ENCODE assay signal across 1 cellular context in the genomic region with DNA sequence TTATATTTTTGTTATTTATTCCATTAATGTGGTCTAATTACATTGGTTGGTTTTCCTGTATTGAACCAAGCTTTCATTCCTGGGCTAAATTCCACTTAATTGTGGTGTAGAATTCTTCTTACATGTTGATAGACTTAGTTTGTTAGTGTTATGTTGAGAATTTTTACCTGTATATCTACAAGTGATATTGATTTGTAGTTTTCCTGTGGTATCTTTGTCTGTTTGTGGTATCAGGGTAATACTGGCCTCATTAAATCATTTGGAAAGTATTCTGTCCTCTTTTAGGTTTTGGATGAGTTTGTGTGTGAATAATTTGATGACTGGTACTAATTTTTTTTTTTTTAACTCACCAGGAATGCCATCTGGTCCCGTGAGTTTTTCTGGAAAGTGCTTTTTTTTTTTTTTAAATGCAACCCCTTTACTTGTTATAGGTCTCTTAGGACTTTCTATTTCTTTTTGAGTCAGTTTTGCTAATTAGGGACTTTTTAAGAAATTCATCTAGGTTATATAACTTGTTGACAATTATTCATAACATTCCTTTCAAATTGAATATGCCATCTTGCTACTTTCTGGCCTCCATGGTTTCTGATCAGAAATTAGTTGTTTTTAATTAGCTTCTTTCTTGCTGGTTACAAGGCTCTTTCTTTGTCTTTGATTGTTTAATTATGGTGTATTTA.
A peak's percentile ranks its signal among the peaks of the same experiment; 100 is the strongest.
TF ChIP-seq lines count a peak whose summit lies in the region.

No MANE protein-coding gene starts in this region.

TF ChIP-seq in GM12878, 131 proteins besides CTCF, POLR2A, EP300 and RAD21 (continued from another document and continues in another):
- TF ChIP-seq, protein P1, sequence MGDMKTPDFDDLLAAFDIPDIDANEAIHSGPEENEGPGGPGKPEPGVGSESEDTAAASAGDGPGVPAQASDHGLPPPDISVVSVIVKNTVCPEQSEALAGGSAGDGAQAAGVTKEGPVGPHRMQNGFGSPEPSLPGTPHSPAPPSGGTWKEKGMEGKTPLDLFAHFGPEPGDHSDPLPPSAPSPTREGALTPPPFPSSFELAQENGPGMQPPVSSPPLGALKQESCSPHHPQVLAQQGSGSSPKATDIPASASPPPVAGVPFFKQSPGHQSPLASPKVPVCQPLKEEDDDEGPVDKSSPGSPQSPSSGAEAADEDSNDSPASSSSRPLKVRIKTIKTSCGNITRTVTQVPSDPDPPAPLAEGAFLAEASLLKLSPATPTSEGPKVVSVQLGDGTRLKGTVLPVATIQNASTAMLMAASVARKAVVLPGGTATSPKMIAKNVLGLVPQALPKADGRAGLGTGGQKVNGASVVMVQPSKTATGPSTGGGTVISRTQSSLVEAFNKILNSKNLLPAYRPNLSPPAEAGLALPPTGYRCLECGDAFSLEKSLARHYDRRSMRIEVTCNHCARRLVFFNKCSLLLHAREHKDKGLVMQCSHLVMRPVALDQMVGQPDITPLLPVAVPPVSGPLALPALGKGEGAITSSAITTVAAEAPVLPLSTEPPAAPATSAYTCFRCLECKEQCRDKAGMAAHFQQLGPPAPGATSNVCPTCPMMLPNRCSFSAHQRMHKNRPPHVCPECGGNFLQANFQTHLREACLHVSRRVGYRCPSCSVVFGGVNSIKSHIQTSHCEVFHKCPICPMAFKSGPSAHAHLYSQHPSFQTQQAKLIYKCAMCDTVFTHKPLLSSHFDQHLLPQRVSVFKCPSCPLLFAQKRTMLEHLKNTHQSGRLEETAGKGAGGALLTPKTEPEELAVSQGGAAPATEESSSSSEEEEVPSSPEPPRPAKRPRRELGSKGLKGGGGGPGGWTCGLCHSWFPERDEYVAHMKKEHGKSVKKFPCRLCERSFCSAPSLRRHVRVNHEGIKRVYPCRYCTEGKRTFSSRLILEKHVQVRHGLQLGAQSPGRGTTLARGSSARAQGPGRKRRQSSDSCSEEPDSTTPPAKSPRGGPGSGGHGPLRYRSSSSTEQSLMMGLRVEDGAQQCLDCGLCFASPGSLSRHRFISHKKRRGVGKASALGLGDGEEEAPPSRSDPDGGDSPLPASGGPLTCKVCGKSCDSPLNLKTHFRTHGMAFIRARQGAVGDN (IDR thresholded peaks at IDR 0.05), result no peak
- TF ChIP-seq, protein P2, sequence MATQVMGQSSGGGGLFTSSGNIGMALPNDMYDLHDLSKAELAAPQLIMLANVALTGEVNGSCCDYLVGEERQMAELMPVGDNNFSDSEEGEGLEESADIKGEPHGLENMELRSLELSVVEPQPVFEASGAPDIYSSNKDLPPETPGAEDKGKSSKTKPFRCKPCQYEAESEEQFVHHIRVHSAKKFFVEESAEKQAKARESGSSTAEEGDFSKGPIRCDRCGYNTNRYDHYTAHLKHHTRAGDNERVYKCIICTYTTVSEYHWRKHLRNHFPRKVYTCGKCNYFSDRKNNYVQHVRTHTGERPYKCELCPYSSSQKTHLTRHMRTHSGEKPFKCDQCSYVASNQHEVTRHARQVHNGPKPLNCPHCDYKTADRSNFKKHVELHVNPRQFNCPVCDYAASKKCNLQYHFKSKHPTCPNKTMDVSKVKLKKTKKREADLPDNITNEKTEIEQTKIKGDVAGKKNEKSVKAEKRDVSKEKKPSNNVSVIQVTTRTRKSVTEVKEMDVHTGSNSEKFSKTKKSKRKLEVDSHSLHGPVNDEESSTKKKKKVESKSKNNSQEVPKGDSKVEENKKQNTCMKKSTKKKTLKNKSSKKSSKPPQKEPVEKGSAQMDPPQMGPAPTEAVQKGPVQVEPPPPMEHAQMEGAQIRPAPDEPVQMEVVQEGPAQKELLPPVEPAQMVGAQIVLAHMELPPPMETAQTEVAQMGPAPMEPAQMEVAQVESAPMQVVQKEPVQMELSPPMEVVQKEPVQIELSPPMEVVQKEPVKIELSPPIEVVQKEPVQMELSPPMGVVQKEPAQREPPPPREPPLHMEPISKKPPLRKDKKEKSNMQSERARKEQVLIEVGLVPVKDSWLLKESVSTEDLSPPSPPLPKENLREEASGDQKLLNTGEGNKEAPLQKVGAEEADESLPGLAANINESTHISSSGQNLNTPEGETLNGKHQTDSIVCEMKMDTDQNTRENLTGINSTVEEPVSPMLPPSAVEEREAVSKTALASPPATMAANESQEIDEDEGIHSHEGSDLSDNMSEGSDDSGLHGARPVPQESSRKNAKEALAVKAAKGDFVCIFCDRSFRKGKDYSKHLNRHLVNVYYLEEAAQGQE (IDR thresholded peaks at IDR 0.05; ENCODE audit: low read depth, low read length), result no peak
- TF ChIP-seq SMARCA5 (IDR thresholded peaks at IDR 0.05), result no peak
- TF ChIP-seq ZNF24 (IDR thresholded peaks at IDR 0.05), result peak; percentile 63; the same call in 1 of the 2 replicates
- TF ChIP-seq, protein P3, sequence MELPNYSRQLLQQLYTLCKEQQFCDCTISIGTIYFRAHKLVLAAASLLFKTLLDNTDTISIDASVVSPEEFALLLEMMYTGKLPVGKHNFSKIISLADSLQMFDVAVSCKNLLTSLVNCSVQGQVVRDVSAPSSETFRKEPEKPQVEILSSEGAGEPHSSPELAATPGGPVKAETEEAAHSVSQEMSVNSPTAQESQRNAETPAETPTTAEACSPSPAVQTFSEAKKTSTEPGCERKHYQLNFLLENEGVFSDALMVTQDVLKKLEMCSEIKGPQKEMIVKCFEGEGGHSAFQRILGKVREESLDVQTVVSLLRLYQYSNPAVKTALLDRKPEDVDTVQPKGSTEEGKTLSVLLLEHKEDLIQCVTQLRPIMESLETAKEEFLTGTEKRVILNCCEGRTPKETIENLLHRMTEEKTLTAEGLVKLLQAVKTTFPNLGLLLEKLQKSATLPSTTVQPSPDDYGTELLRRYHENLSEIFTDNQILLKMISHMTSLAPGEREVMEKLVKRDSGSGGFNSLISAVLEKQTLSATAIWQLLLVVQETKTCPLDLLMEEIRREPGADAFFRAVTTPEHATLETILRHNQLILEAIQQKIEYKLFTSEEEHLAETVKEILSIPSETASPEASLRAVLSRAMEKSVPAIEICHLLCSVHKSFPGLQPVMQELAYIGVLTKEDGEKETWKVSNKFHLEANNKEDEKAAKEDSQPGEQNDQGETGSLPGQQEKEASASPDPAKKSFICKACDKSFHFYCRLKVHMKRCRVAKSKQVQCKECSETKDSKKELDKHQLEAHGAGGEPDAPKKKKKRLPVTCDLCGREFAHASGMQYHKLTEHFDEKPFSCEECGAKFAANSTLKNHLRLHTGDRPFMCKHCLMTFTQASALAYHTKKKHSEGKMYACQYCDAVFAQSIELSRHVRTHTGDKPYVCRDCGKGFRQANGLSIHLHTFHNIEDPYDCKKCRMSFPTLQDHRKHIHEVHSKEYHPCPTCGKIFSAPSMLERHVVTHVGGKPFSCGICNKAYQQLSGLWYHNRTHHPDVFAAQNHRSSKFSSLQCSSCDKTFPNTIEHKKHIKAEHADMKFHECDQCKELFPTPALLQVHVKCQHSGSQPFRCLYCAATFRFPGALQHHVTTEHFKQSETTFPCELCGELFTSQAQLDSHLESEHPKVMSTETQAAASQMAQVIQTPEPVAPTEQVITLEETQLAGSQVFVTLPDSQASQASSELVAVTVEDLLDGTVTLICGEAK (IDR thresholded peaks at IDR 0.05; ENCODE audit: borderline replicate concordance), result no peak
- TF ChIP-seq CEBPB (IDR thresholded peaks at IDR 0.05; ENCODE audit: borderline replicate concordance in 1 of 2, low read depth in 2 of 2, low read length in 2 of 2), result no peak
- TF ChIP-seq RBBP5 (conservative IDR thresholded peaks at IDR 0.05), result no peak
- TF ChIP-seq CBX5 (IDR thresholded peaks at IDR 0.05; ENCODE audit: low read depth), result no peak
- TF ChIP-seq, protein P4, sequence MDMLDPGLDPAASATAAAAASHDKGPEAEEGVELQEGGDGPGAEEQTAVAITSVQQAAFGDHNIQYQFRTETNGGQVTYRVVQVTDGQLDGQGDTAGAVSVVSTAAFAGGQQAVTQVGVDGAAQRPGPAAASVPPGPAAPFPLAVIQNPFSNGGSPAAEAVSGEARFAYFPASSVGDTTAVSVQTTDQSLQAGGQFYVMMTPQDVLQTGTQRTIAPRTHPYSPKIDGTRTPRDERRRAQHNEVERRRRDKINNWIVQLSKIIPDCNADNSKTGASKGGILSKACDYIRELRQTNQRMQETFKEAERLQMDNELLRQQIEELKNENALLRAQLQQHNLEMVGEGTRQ (IDR thresholded peaks at IDR 0.05; ENCODE audit: borderline replicate concordance, low read depth, low read length), result no peak
- TF ChIP-seq CBFB (IDR thresholded peaks at IDR 0.05; ENCODE audit: low read depth), result no peak
- peak; percentile 48 to 69; a peak in 3 of 4 replicates for TF ChIP-seq BHLHE40 (IDR thresholded peaks at IDR 0.05; ENCODE audit: borderline replicate concordance in 1 of 2, low read depth in 2 of 2, low read length in 1 of 2)
- no peak for TF ChIP-seq HDAC6 (IDR thresholded peaks at IDR 0.05; ENCODE audit: unreplicated experiment)
- no peak for TF ChIP-seq CBX3 (IDR thresholded peaks at IDR 0.05; ENCODE audit: borderline replicate concordance, low read depth)
- 0 out of 2 replicates have a peak, but pooled peaks have one; percentile 27 for TF ChIP-seq JUND (IDR thresholded peaks at IDR 0.05; ENCODE audit: low read depth, low read length)
- TF ChIP-seq, protein P5, sequence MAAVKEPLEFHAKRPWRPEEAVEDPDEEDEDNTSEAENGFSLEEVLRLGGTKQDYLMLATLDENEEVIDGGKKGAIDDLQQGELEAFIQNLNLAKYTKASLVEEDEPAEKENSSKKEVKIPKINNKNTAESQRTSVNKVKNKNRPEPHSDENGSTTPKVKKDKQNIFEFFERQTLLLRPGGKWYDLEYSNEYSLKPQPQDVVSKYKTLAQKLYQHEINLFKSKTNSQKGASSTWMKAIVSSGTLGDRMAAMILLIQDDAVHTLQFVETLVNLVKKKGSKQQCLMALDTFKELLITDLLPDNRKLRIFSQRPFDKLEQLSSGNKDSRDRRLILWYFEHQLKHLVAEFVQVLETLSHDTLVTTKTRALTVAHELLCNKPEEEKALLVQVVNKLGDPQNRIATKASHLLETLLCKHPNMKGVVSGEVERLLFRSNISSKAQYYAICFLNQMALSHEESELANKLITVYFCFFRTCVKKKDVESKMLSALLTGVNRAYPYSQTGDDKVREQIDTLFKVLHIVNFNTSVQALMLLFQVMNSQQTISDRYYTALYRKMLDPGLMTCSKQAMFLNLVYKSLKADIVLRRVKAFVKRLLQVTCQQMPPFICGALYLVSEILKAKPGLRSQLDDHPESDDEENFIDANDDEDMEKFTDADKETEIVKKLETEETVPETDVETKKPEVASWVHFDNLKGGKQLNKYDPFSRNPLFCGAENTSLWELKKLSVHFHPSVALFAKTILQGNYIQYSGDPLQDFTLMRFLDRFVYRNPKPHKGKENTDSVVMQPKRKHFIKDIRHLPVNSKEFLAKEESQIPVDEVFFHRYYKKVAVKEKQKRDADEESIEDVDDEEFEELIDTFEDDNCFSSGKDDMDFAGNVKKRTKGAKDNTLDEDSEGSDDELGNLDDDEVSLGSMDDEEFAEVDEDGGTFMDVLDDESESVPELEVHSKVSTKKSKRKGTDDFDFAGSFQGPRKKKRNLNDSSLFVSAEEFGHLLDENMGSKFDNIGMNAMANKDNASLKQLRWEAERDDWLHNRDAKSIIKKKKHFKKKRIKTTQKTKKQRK (IDR thresholded peaks at IDR 0.05; ENCODE audit: low read depth, low read length), result no peak
- TF ChIP-seq, protein P6, sequence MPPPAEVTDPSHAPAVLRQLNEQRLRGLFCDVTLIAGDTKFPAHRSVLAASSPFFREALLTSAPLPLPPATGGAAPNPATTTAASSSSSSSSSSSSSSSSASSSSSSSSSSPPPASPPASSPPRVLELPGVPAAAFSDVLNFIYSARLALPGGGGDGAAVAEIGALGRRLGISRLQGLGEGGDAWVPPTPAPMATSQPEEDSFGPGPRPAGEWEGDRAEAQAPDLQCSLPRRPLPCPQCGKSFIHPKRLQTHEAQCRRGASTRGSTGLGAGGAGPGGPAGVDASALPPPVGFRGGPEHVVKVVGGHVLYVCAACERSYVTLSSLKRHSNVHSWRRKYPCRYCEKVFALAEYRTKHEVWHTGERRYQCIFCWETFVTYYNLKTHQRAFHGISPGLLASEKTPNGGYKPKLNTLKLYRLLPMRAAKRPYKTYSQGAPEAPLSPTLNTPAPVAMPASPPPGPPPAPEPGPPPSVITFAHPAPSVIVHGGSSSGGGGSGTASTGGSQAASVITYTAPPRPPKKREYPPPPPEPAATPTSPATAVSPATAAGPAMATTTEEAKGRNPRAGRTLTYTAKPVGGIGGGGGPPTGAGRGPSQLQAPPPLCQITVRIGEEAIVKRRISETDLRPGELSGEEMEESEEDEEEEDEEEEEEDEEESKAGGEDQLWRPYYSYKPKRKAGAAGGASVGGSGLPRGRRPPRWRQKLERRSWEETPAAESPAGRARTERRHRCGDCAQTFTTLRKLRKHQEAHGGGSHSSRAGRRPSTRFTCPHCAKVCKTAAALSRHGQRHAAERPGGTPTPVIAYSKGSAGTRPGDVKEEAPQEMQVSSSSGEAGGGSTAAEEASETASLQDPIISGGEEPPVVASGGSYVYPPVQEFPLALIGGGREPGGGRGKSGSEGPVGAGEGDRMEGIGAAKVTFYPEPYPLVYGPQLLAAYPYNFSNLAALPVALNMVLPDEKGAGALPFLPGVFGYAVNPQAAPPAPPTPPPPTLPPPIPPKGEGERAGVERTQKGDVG (CRISPR knock-in tag; IDR thresholded peaks at IDR 0.05), result no peak
- TF ChIP-seq IKZF2 (IDR thresholded peaks at IDR 0.05), result peak; percentile 41 to 71
- peak; percentile 83 for TF ChIP-seq BMI1 (IDR thresholded peaks at IDR 0.05; ENCODE audit: borderline replicate concordance)
- TF ChIP-seq TCF7 (IDR thresholded peaks at IDR 0.05; ENCODE audit: borderline replicate concordance), result no peak
- TF ChIP-seq WRNIP1 (IDR thresholded peaks at IDR 0.05; ENCODE audit: borderline replicate concordance, low read depth, low read length), result no peak
- TF ChIP-seq KDM1A (IDR thresholded peaks at IDR 0.05; ENCODE audit: borderline replicate concordance), result no peak
- TF ChIP-seq, protein P7, sequence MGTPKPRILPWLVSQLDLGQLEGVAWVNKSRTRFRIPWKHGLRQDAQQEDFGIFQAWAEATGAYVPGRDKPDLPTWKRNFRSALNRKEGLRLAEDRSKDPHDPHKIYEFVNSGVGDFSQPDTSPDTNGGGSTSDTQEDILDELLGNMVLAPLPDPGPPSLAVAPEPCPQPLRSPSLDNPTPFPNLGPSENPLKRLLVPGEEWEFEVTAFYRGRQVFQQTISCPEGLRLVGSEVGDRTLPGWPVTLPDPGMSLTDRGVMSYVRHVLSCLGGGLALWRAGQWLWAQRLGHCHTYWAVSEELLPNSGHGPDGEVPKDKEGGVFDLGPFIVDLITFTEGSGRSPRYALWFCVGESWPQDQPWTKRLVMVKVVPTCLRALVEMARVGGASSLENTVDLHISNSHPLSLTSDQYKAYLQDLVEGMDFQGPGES (IDR thresholded peaks at IDR 0.05), result no peak
- TF ChIP-seq NFXL1 (IDR thresholded peaks at IDR 0.05; ENCODE audit: borderline replicate concordance), result no peak
- TF ChIP-seq, protein P8, sequence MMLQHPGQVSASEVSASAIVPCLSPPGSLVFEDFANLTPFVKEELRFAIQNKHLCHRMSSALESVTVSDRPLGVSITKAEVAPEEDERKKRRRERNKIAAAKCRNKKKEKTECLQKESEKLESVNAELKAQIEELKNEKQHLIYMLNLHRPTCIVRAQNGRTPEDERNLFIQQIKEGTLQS (IDR thresholded peaks at IDR 0.05; ENCODE audit: borderline replicate concordance, extremely low read depth, low read depth, low read length), result no peak
- no peak for TF ChIP-seq TBL1XR1 (IDR thresholded peaks at IDR 0.05; ENCODE audit: low read depth, low read length)
- TF ChIP-seq ZNF207 (IDR thresholded peaks at IDR 0.05; ENCODE audit: borderline replicate concordance), result no peak
- no peak for TF ChIP-seq TCF3 (IDR thresholded peaks at IDR 0.05; ENCODE audit: borderline replicate concordance, insufficient read depth, low read depth, low read length)
- no peak for TF ChIP-seq STAT3 (IDR thresholded peaks at IDR 0.05; ENCODE audit: low read depth, low read length)
- TF ChIP-seq POLR2AphosphoS5 (IDR thresholded peaks at IDR 0.05; ENCODE audit: low read length), result no peak
- no peak for TF ChIP-seq MEF2A (IDR thresholded peaks at IDR 0.05; ENCODE audit: insufficient read depth, low read depth, low read length)
- no peak for TF ChIP-seq YBX1 (IDR thresholded peaks at IDR 0.05)
- TF ChIP-seq SUPT20H (IDR thresholded peaks at IDR 0.05; ENCODE audit: borderline replicate concordance, control insufficient read depth, low read depth, low read length), result no peak
- TF ChIP-seq HDAC2 (IDR thresholded peaks at IDR 0.05), result no peak
